ENCODE assay signal across 9 cellular contexts in the genomic region with DNA sequence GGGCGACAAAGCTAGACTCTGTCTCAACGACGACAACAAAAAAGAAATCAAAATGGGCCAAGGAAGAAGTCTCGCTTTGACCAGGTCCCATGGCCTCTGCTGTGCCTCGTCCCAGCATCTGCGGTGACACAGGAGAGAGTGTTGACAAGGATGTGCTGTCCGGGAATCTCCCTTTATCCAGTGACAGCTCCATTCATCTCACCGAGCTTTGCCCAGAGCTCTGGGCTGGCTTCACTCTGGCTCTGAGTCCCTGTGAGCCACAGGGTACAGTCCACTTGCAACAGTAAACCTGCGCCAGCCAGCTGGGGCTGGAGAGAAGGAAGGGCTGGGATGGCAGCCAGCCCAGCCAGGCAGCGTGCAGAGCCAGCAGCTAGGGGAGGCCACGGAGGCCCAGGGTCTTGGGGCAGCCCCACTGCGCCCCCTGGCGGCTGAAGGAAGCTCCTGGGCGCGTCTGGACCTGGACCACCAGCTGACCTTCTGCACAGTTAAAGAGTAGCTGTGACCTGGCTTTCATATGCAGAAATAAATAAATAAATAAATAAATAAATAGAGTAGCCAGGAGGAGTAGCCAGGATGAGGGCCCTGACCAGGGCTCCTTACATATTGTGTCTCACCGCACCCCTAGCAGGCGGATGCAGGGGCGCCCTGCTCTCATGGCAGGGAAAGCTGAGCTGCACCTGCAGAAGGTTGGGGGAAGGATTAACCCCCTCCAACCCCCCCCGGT. TPM values are rescaled to one million over a fixed set of nuclear protein-coding genes. Genes with fewer than 3 reads are reported as not detected.
DNase-seq lines count a peak whose midpoint lies in the region; ATAC-seq and TF ChIP-seq lines count a peak whose summit lies in the region.
"Had no signal": no experiment of that assay in that cellular context is flagged by ENCODE, and none has a peak within 500 bp of the region (broad histone marks: within the 10 kb centered on the region; RNA-seq: fewer than 3 reads in every experiment).

No MANE protein-coding gene starts in this region.

- H3K9me3 ChIP-seq in colonic mucosa = no peaks in the 10 kb centered on the region
- H3K9me3 ChIP-seq in right lobe of liver = no peaks in the 10 kb centered on the region

- H3K36me3 ChIP-seq in colonic mucosa (no peaks in the 10 kb centered on the region), right lobe of liver (no peaks in the 10 kb centered on the region)

- H3K27ac ChIP-seq in colonic mucosa = no peak overlapping the region
- H3K27ac ChIP-seq in right lobe of liver = peak overlapping the region; percentile 6 to 56 (median 48)
- H3K27ac ChIP-seq: SK-N-MC had no signal

- 4% methylated on average over 12 of the region's 19 CpGs for WGBS in right lobe of liver (ENCODE audit: insufficient coverage, low coverage, low lambda C conversion rate, missing lambda C conversion rate)

- peaks cover 3% of the 10 kb centered on the region for H3K4me1 Mint-ChIP-seq in activated CD4-positive, alpha-beta T cell treated with anti-CD3 and anti-CD28 coated beads, Interleukin-2, amount 10 ng/mL, durations not matched to agents 24 days and 14 days

- in situ Hi-C loops in Caki2 (cut with HindIII; ENCODE audit: low pct_unique_long_range_greater_than_20kb, low sequenced_read_pairs) = no loop called here

- peak overlapping the region in 1 of 2 donors; percentile 26 for H3K9ac ChIP-seq in colonic mucosa (ENCODE audit: low read depth in 2 of 2, low read length in 2 of 2)

- H3K4me3 Mint-ChIP-seq in activated CD4-positive, alpha-beta T cell treated with anti-CD3 and anti-CD28 coated beads, Interleukin-2, amount 10 ng/mL, durations not matched to agents 24 days and 14 days = no peak overlapping the region

- no peaks in the 10 kb centered on the region for H3K27me3 Mint-ChIP-seq in activated CD4-positive, alpha-beta T cell treated with anti-CD3 and anti-CD28 coated beads, Interleukin-2, amount 10 ng/mL, durations not matched to agents 24 days and 14 days

- DNase-seq in Caki2 (ENCODE audit: low read depth) (peak; percentile 87), NCI-H510A (lab: John Stamatoyannopoulos, UW) (peak; percentile 99), colonic mucosa (peak; percentile 93), right lobe of liver (peak; percentile 94 to 96 (median 96))
- peak; percentile 92 for DNase-seq in activated CD4-positive, alpha-beta T cell treated with anti-CD3 and anti-CD28 coated beads, Interleukin-2, amount 10 ng/mL, durations not matched to agents 24 days and 14 days
- DNase-seq in stimulated activated CD4-positive, alpha-beta T cell treated with anti-CD3 and anti-CD28 coated beads, Interleukin-4, amount 100 ng/mL, for 1 hour = peak; percentile 80

- H3K36me3 Mint-ChIP-seq in activated CD4-positive, alpha-beta T cell treated with anti-CD3 and anti-CD28 coated beads, Interleukin-2, amount 10 ng/mL, durations not matched to agents 24 days and 14 days (ENCODE audit: low read depth) = no peaks in the 10 kb centered on the region

- no peak overlapping the region for H3K27ac Mint-ChIP-seq in activated CD4-positive, alpha-beta T cell treated with anti-CD3 and anti-CD28 coated beads, Interleukin-2, amount 10 ng/mL, durations not matched to agents 24 days and 14 days

- H3K27me3 ChIP-seq in colonic mucosa = no peaks in the 10 kb centered on the region
- H3K27me3 ChIP-seq in right lobe of liver = no peaks in the 10 kb centered on the region

- no peaks in the 10 kb centered on the region for H3K9me3 Mint-ChIP-seq in activated CD4-positive, alpha-beta T cell treated with anti-CD3 and anti-CD28 coated beads, Interleukin-2, amount 10 ng/mL, durations not matched to agents 24 days and 14 days

- ATAC-seq in HG02973 (IDR thresholded peaks at IDR 0.05; ENCODE audit: unreplicated experiment) (peak; percentile 59), right lobe of liver (peak; percentile 97 to 98 (median 98)), GM18907 (IDR thresholded peaks at IDR 0.05; ENCODE audit: unreplicated experiment) (no peak)

- no peak for TF ChIP-seq POLR2A in right lobe of liver (IDR thresholded peaks at IDR 0.05)

- H3K4me3 ChIP-seq in colonic mucosa (no peak overlapping the region), right lobe of liver (no peak overlapping the region)
- H3K4me3 ChIP-seq: SK-N-MC had no signal

- peak; percentile 94 for TF ChIP-seq CTCF in colonic mucosa (IDR thresholded peaks at IDR 0.05)
- TF ChIP-seq CTCF in right lobe of liver (IDR thresholded peaks at IDR 0.05) = peak; percentile 90 to 96 (median 92)

- intact Hi-C loops in activated CD4-positive, alpha-beta T cell treated with anti-CD3 and anti-CD28 coated beads, Interleukin-2, amount 10 ng/mL, durations not matched to agents 24 days and 14 days (cut with micrococcal nuclease) = loop anchor here (2.0 to 5.0 kb wide), 2 partner anchors 288 to 832 kb away; no protein-coding TSS in a partner anchor
- intact Hi-C loops in colonic mucosa (cut with DNase I) (loop anchor here (2.0 to 10.0 kb wide), 2 partner anchors 134 to 288 kb away; no protein-coding TSS in a partner anchor), right lobe of liver (cut with DNase I) (no loop called here)

- H3K4me1 ChIP-seq in colonic mucosa (no peaks in the 10 kb centered on the region), right lobe of liver (peaks cover 0 to 12% (median 0%) of the 10 kb centered on the region in 4 donors)

RNA-seq across cellular contexts. Expression of gene ENO1, which starts 29.7 kb away (rescaled TPM):
- 3,891 and 4,382 TPM in 2 replicates for total RNA-seq in Caki2 (2014; rRNA removed; shearing (Covaris generic); ENCODE audit: low replicate concordance)
- 3,899 and 3,999 TPM in 2 replicates for total RNA-seq in activated CD4-positive, alpha-beta T cell treated with anti-CD3 and anti-CD28 coated beads, Interleukin-2, amount 10 ng/mL, durations not matched to agents 24 days and 14 days
- total RNA-seq in colonic mucosa (1,000 to 10,000 TPM in 1 of 2 donors, 100 to 1,000 TPM in 1; 982 to 1,067 TPM), right lobe of liver (100 to 1,000 TPM; 314 to 792 (median 539) TPM)

RNA-seq across cellular contexts. Expression of gene RERE, which starts 31.4 kb away (rescaled TPM):
- 9.8 and 38.6 TPM in 2 replicates for total RNA-seq in Caki2 (2014; rRNA removed; shearing (Covaris generic); ENCODE audit: low replicate concordance)
- 69.3 and 85.6 TPM in 2 replicates for total RNA-seq in activated CD4-positive, alpha-beta T cell treated with anti-CD3 and anti-CD28 coated beads, Interleukin-2, amount 10 ng/mL, durations not matched to agents 24 days and 14 days
- 100 to 1,000 TPM in 1 of 2 donors, 10 to 100 TPM in 1; 96.0 to 105 TPM for total RNA-seq in colonic mucosa
- total RNA-seq in right lobe of liver = 10 to 100 TPM; 17.5 to 38.4 (median 25.0) TPM

Comparison
In these comparisons a context has a peak if more than half of its experiments do, and no peak if none do; other contexts are left out.
1. intact Hi-C loops: an anchor here in activated CD4-positive, alpha-beta T cell treated with anti-CD3 and anti-CD28 coated beads, Interleukin-2, amount 10 ng/mL, durations not matched to agents 24 days and 14 days (2.0 to 5.0 kb wide) and colonic mucosa (2.0 to 10.0 kb wide); none called in right lobe of liver.